1 cellular context compared by ENCODE assay signal in genomic region chr14:101815994-101816393, GRCh38.
TF ChIP-seq lines count a peak whose summit lies in the region.

No MANE protein-coding gene starts in this region.

TF ChIP-seq in WTC11, 78 proteins besides CTCF, POLR2A, EP300 and RAD21 (continued from another document):
- TF ChIP-seq, protein P1, sequence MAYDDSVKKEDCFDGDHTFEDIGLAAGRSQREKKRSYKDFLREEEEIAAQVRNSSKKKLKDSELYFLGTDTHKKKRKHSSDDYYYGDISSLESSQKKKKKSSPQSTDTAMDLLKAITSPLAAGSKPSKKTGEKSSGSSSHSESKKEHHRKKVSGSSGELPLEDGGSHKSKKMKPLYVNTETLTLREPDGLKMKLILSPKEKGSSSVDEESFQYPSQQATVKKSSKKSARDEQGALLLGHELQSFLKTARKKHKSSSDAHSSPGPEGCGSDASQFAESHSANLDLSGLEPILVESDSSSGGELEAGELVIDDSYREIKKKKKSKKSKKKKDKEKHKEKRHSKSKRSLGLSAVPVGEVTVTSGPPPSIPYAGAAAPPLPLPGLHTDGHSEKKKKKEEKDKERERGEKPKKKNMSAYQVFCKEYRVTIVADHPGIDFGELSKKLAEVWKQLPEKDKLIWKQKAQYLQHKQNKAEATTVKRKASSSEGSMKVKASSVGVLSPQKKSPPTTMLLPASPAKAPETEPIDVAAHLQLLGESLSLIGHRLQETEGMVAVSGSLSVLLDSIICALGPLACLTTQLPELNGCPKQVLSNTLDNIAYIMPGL (CRISPR knock-in tag; IDR thresholded peaks at IDR 0.05) = no peak
- no peak for TF ChIP-seq CREM (CRISPR knock-in tag; IDR thresholded peaks at IDR 0.05)
- no peak for TF ChIP-seq ATF6 (CRISPR knock-in tag; IDR thresholded peaks at IDR 0.05)
- TF ChIP-seq TEAD1 (CRISPR knock-in tag; IDR thresholded peaks at IDR 0.05) = no peak
- TF ChIP-seq ELF4 (CRISPR knock-in tag; IDR thresholded peaks at IDR 0.05; ENCODE audit: low read depth) = no peak
- no peak for TF ChIP-seq ZNF138 (CRISPR knock-in tag; conservative IDR thresholded peaks at IDR 0.05)
- TF ChIP-seq NR3C1 (CRISPR knock-in tag; conservative IDR thresholded peaks at IDR 0.05; ENCODE audit: low read depth) = no peak
TF ChIP-seq in WTC11: peak in this region for 0.
